In genomic region chr5:19538607-19539006, GRCh38 we compare ENCODE assay signal across 1 cellular context.
TF ChIP-seq lines count a peak whose summit lies in the region.

No MANE protein-coding gene starts in this region.

TF ChIP-seq in GM23338, 12 proteins besides CTCF, POLR2A, EP300 and RAD21 (continued from another document):
- TF ChIP-seq ZNF462 (CRISPR knock-in tag; IDR thresholded peaks at IDR 0.05) (no peak), STAT1 (IDR thresholded peaks at IDR 0.05; ENCODE audit: unreplicated experiment) (no peak), EZH2phosphoT487 (IDR thresholded peaks at IDR 0.05; ENCODE audit: unreplicated experiment) (no peak)
